Comparison of ENCODE assay signal across 13 cellular contexts in genomic region chr4:75248770-75249467, GRCh38.
DNase-seq lines count a peak whose midpoint lies in the region; ATAC-seq and TF ChIP-seq lines count a peak whose summit lies in the region.
"Had no signal": no experiment of that assay in that cellular context is flagged by ENCODE, and none has a peak within 500 bp of the region (broad histone marks: within the 10 kb centered on the region; RNA-seq: fewer than 3 reads in every experiment).

No MANE protein-coding gene starts in this region.

- H3K4me3 ChIP-seq in HEK293 (ENCODE audit: low read depth, low read length) (no peak overlapping the region), epithelial cell of esophagus (ENCODE audit: low read length) (no peak overlapping the region), tibial artery (no peak overlapping the region)
- H3K4me3 ChIP-seq: cardiac muscle cell had no signal

- no peaks in the 10 kb centered on the region for H3K9me3 ChIP-seq in HEK293 (ENCODE audit: control insufficient read depth, insufficient read depth, low read depth, low read length)
- H3K9me3 ChIP-seq in tibial artery: no peaks in the 10 kb centered on the region

- intact Hi-C loops in tibial artery (cut with DNase I; ENCODE audit: low total_unique reads): no loop called here

- no peaks in the 10 kb centered on the region for H3K36me3 ChIP-seq in HEK293 (ENCODE audit: control insufficient read depth in 2 of 2, insufficient read depth in 1 of 2, low read length in 2 of 2)
- no peaks in the 10 kb centered on the region for H3K36me3 ChIP-seq in tibial artery
- H3K36me3 ChIP-seq: cardiac muscle cell had no signal

- POLR2A ChIA-PET in HEK293 (lab: Yijun Ruan, JAX): no interaction called here

- H3K4me1 ChIP-seq in HEK293 (ENCODE audit: control insufficient read depth, insufficient read depth, low read length) (peaks cover 7% of the 10 kb centered on the region; the same call in 1 of the 2 replicates), tibial artery (no peaks in the 10 kb centered on the region)

- TF ChIP-seq CTCF in HEK293 (tag by site-specific recombination; IDR thresholded peaks at IDR 0.05): no peak
- no peak for TF ChIP-seq CTCF in epithelial cell of esophagus (IDR thresholded peaks at IDR 0.05; ENCODE audit: insufficient read depth, low read depth, low read length, missing control alignments)
- no peak for TF ChIP-seq CTCF in tibial artery (IDR thresholded peaks at IDR 0.05)

- H3K27ac ChIP-seq in HEK293 (ENCODE audit: extremely low read depth, low read depth, low read length) (peak overlapping the region; percentile 6; the same call in 1 of the 2 replicates), tibial artery (no peak overlapping the region)
- H3K27ac ChIP-seq: cardiac muscle cell had no signal

- DNase-seq in NCI-H748 treated with DMSO at 0.1 percent for 48 hours (lab: John Stamatoyannopoulos, UW): peak; percentile 85
- peak; percentile 64 for DNase-seq in epithelial cell of esophagus (ENCODE audit: low read depth)
- DNase-seq in pulmonary artery endothelial cell (ENCODE audit: low read depth, low spot score): peak; percentile 7
- no peak for DNase-seq in AG20443 (ENCODE audit: low spot score)
- no peak for DNase-seq in tibial artery
- DNase-seq: activated CD8-positive, alpha-beta T cell treated with anti-CD3 and anti-CD28 coated beads, Interleukin-2, amount 10 ng/mL, durations not matched to agents 7 days and 5 days; NCI-H524 treated with DMSO at 0.1 percent for 48 hours; stimulated activated naive CD8-positive, alpha-beta T cell treated with anti-CD3 and anti-CD28 coated beads, Interleukin-15, Interleukin-2, amounts not matched to agents 100 U/mL and 50 U/mL, for 24 hours had no signal

- CTCF ChIA-PET in HEK293 (lab: Yijun Ruan, JAX): no interaction called here

- no peak for ATAC-seq in GM21367 (IDR thresholded peaks at IDR 0.05; ENCODE audit: unreplicated experiment)
- ATAC-seq: activated CD8-positive, alpha-beta T cell treated with anti-CD3 and anti-CD28 coated beads, Interleukin-2, amount 10 ng/mL, durations not matched to agents 7 days and 5 days; HCT116; natural killer cell treated with Interleukin-12 subunit alpha and Interleukin-12 subunit beta and Interleukin-15 and Interleukin-18, amount 100 ng/mL, for 72 hours; stimulated activated naive CD8-positive, alpha-beta T cell treated with anti-CD3 and anti-CD28 coated beads, Interleukin-15, Interleukin-2, amounts not matched to agents 100 U/mL and 50 U/mL, for 24 hours had no signal

- H3K27me3 ChIP-seq in tibial artery: no peaks in the 10 kb centered on the region
- H3K27me3 ChIP-seq: cardiac muscle cell had no signal

TF ChIP-seq in HEK293, 187 proteins besides CTCF, POLR2A, EP300 and RAD21:
- TF ChIP-seq TRIM28 (IDR thresholded peaks at IDR 0.05; ENCODE audit: borderline replicate concordance, low read length) (no peak; the same call in 1 of the 2 replicates), ZNF140 (tag by site-specific recombination; IDR thresholded peaks at IDR 0.05) (no peak), GFI1B (tag by site-specific recombination; IDR thresholded peaks at IDR 0.05) (no peak), ZNF670 (tag by site-specific recombination; IDR thresholded peaks at IDR 0.05; ENCODE audit: low read depth) (no peak), ZNF580 (tag by site-specific recombination; IDR thresholded peaks at IDR 0.05) (no peak), INSM2 (tag by site-specific recombination; IDR thresholded peaks at IDR 0.05) (no peak), ZNF544 (tag by site-specific recombination; IDR thresholded peaks at IDR 0.05) (no peak), KLF16 (tag by site-specific recombination; IDR thresholded peaks at IDR 0.05) (no peak), ZNF639 (tag by site-specific recombination; IDR thresholded peaks at IDR 0.05) (no peak), ZNF24 (tag by site-specific recombination; IDR thresholded peaks at IDR 0.05) (no peak)

Comparison
In these comparisons a context has a peak if more than half of its experiments do, and no peak if none do; other contexts are left out.
1. DNase-seq: peak in NCI-H748 treated with DMSO at 0.1 percent for 48 hours (single experiment), epithelial cell of esophagus (single experiment) and pulmonary artery endothelial cell (single experiment); none in AG20443 (single experiment) and tibial artery (0 of 2).